In the genomic region with DNA sequence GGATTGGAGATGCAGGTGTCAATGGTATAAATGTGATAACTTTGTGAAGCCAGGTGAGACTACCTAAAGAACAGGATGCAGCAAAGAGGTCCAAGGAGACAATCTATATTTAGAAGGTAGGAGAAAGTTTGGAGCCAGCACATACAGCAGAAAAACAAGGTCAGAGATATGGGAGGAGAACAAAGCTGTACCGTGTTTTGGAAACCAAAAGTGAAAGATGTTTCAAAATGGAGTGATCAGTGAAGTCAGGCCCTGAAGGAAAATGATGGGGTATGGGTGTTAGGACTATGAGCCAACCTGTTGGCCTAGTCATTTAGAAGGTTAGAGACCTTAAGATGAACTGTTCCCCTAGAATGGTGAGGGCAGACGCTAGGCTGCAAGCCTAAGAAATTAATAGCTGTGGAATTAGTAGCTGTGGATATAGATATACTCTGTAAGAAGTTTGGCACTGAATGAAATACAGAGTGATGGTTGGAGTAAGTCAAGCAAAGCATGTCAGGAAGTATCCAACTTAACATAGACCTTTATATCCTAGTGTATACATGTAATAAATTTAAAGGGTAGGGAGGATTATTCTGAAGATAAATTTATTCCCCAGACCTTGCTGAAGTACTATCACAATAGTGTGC, we compare ENCODE assay signal across 13 cellular contexts.
DNase-seq lines count a peak whose midpoint lies in the region; ATAC-seq and TF ChIP-seq lines count a peak whose summit lies in the region.
"Had no signal": no experiment of that assay in that cellular context is flagged by ENCODE, and none has a peak within 500 bp of the region (broad histone marks: within the 10 kb centered on the region; RNA-seq: fewer than 3 reads in every experiment).

No MANE protein-coding gene starts in this region.

- no peak overlapping the region for H3K4me3 ChIP-seq in adrenal gland
- H3K4me3 ChIP-seq: smooth muscle cell had no signal

- no peaks in the 10 kb centered on the region for H3K36me3 ChIP-seq in adrenal gland (replicated peaks in 1 of 2)

- peaks cover 16% of the 10 kb centered on the region for H3K36me3 Mint-ChIP-seq in HFFc6 (ENCODE audit: low read depth)
- H3K36me3 Mint-ChIP-seq: natural killer cell had no signal

- no peak overlapping the region for H3K27ac ChIP-seq in adrenal gland

- H3K4me3 Mint-ChIP-seq in HFFc6, result no peak overlapping the region
- H3K4me3 Mint-ChIP-seq: activated T-cell treated with anti-CD3 and anti-CD28 coated beads, Interleukin-2, amount 50 U/mL, for 72 hours; natural killer cell had no signal

- TF ChIP-seq CTCF in HFFc6 (IDR thresholded peaks at IDR 0.05), result no peak
- TF ChIP-seq CTCF in adrenal gland (IDR thresholded peaks at IDR 0.05), result no peak

- H3K27me3 ChIP-seq in adrenal gland, result no peaks in the 10 kb centered on the region

- no peak for DNase-seq in left lobe of liver (ENCODE audit: low spot score)
- DNase-seq in HFFc6, result no peak
- DNase-seq in ureter (ENCODE audit: low spot score), result no peak
- DNase-seq in SIG-M5 (lab: John Stamatoyannopoulos, UW), result no peak
- no peak for DNase-seq in adrenal gland
- DNase-seq: activated T-cell treated with anti-CD3 and anti-CD28 coated beads, Interleukin-2, amount 50 U/mL, for 72 hours; Caco-2; natural killer cell; NCI-H1092 had no signal

- peaks cover 0 to 16% of the 10 kb centered on the region in 2 donors for H3K4me1 ChIP-seq in adrenal gland (replicated peaks in 1 of 2)
- H3K4me1 ChIP-seq: Caco-2 had no signal

- 50 to 68% (median 61%) methylated on average over 2 of the region's 2 CpGs for WGBS in adrenal gland, 4 donors

- H3K27ac Mint-ChIP-seq in HFFc6, result no peak overlapping the region
- H3K27ac Mint-ChIP-seq: activated T-cell treated with anti-CD3 and anti-CD28 coated beads, Interleukin-2, amount 50 U/mL, for 72 hours; natural killer cell had no signal

- H3K27me3 Mint-ChIP-seq in HFFc6 (ENCODE audit: insufficient read depth), result no peaks in the 10 kb centered on the region

- peak; percentile 51 for ATAC-seq in GM18870 (IDR thresholded peaks at IDR 0.05; ENCODE audit: unreplicated experiment)
- peak; percentile 33 for ATAC-seq in GM21529 (IDR thresholded peaks at IDR 0.05; ENCODE audit: unreplicated experiment)
- peak; percentile 54 for ATAC-seq in HG03159 (IDR thresholded peaks at IDR 0.05; ENCODE audit: unreplicated experiment)
- ATAC-seq in left lobe of liver, result peak; percentile 48
- ATAC-seq: natural killer cell had no signal

- intact Hi-C loops in adrenal gland (cut with DNase I), result no loop called here

- peaks cover 42% of the 10 kb centered on the region for H3K4me1 Mint-ChIP-seq in HFFc6 (ENCODE audit: low read depth)

- no peaks in the 10 kb centered on the region for H3K9me3 Mint-ChIP-seq in HFFc6
- H3K9me3 Mint-ChIP-seq: activated T-cell treated with anti-CD3 and anti-CD28 coated beads, Interleukin-2, amount 50 U/mL, for 72 hours; natural killer cell had no signal

- H3K9me3 ChIP-seq in adrenal gland (replicated peaks in 1 of 3), result no peaks in the 10 kb centered on the region
- H3K9me3 ChIP-seq: Caco-2 had no signal

- no peak for TF ChIP-seq POLR2A in adrenal gland (IDR thresholded peaks at IDR 0.05)
